ENCODE assay signal across 10 cellular contexts in genomic region chr11:135027461-135027860, GRCh38.
A peak's percentile ranks its signal among the peaks of the same experiment; 100 is the strongest.
DNase-seq lines count a peak whose midpoint lies in the region; ATAC-seq and TF ChIP-seq lines count a peak whose summit lies in the region.
"Had no signal": no experiment of that assay in that cellular context is flagged by ENCODE, and none has a peak within 500 bp of the region (broad histone marks: within the 10 kb centered on the region; RNA-seq: fewer than 3 reads in every experiment).

No MANE protein-coding gene starts in this region.

- intact Hi-C loops in left ventricle myocardium inferior (cut with micrococcal nuclease): no loop called here

- H3K36me3 ChIP-seq in cardiac muscle cell: no peaks in the 10 kb centered on the region
- H3K36me3 ChIP-seq in left ventricle myocardium inferior: no peaks in the 10 kb centered on the region
- no peaks in the 10 kb centered on the region for H3K36me3 ChIP-seq in SJCRH30

- no peaks in the 10 kb centered on the region for H3K4me1 ChIP-seq in cardiac muscle cell (ENCODE audit: low read depth)
- no peaks in the 10 kb centered on the region for H3K4me1 ChIP-seq in left ventricle myocardium inferior
- no peaks in the 10 kb centered on the region for H3K4me1 ChIP-seq in SJCRH30

- H3K27me3 ChIP-seq in cardiac muscle cell (no peaks in the 10 kb centered on the region), left ventricle myocardium inferior (ENCODE audit: low read depth) (peaks cover 19% of the 10 kb centered on the region), SJCRH30 (no peaks in the 10 kb centered on the region)

- TF ChIP-seq CTCF in cardiac muscle cell (IDR thresholded peaks at IDR 0.05; ENCODE audit: low read depth, low read length) (no peak), left ventricle myocardium inferior (IDR thresholded peaks at IDR 0.05; ENCODE audit: borderline replicate concordance) (no peak), fibroblast of pulmonary artery (IDR thresholded peaks at IDR 0.05; ENCODE audit: low read length, missing control alignments) (no peak)

- no peaks in the 10 kb centered on the region for H3K9me3 ChIP-seq in cardiac muscle cell (ENCODE audit: low read depth)
- H3K9me3 ChIP-seq in left ventricle myocardium inferior (replicated peaks): no peaks in the 10 kb centered on the region
- H3K9me3 ChIP-seq in SJCRH30 (replicated peaks): no peaks in the 10 kb centered on the region

- H3K4me3 ChIP-seq in cardiac muscle cell (no peak overlapping the region), left ventricle myocardium inferior (no peak overlapping the region), SJCRH30 (no peak overlapping the region), fibroblast of pulmonary artery (replicated peaks; ENCODE audit: low read depth, low read length) (no peak overlapping the region)

- peak; percentile 55 to 87 for DNase-seq in cardiac muscle cell (ENCODE audit: low read depth in 1 of 2, low spot score in 1 of 2)
- no peak for DNase-seq in left ventricle myocardium inferior
- DNase-seq in SJCRH30: peak; percentile 53 to 73
- peak; percentile 45 for DNase-seq in fibroblast of pulmonary artery (ENCODE audit: low read depth)
- DNase-seq in stromal cell of bone marrow (ENCODE audit: low read depth): peak; percentile 7
- DNase-seq in SHP77 (lab: John Stamatoyannopoulos, UW): no peak
- no peak for DNase-seq in NCI-H1417 (lab: John Stamatoyannopoulos, UW)
- DNase-seq: cortex of kidney, T1000 had no signal

- ATAC-seq in GM18517 (IDR thresholded peaks at IDR 0.05; ENCODE audit: unreplicated experiment): no peak

- no peak overlapping the region for H3K27ac ChIP-seq in cardiac muscle cell
- H3K27ac ChIP-seq in left ventricle myocardium inferior (replicated peaks): no peak overlapping the region
- H3K27ac ChIP-seq in SJCRH30: no peak overlapping the region

Comparison
In these comparisons a context has a peak if more than half of its experiments do, and no peak if none do; other contexts are left out.
1. DNase-seq: peak in cardiac muscle cell (2 of 2), SJCRH30 (2 of 2), fibroblast of pulmonary artery (single experiment) and stromal cell of bone marrow (single experiment); none in left ventricle myocardium inferior (single experiment), SHP77 (0 of 2) and NCI-H1417 (0 of 3).